In genomic region chr6:162722633-162723032, GRCh38 we compare ENCODE assay signal across 37 cellular contexts. TPM values are rescaled to one million over a fixed set of nuclear protein-coding genes. Genes with fewer than 3 reads are reported as not detected.
"Had no signal": no experiment of that assay in that cellular context is flagged by ENCODE, and none has a peak within 500 bp of the region (broad histone marks: within the 10 kb centered on the region; RNA-seq: fewer than 3 reads in every experiment).

No MANE protein-coding gene starts in this region.

- H3K36me3 ChIP-seq: adrenal gland, brain microvascular endothelial cell, breast epithelium had no signal

- FAIRE-seq: astrocyte, TTC549 had no signal

- H3K27ac ChIP-seq: adrenal gland, body of pancreas, brain microvascular endothelial cell, breast epithelium, VCaP had no signal

- H3K4me3 ChIP-seq: adrenal gland, body of pancreas, breast epithelium had no signal

- ATAC-seq: activated CD8-positive, alpha-beta T cell treated with anti-CD3 and anti-CD28 coated beads for 36 hours; activated naive CD4-positive, alpha-beta T cell treated with anti-CD3 and anti-CD28 coated beads, Interleukin-2, amount 50 U/mL, for 72 hours; activated T-cell treated with anti-CD3 and anti-CD28 coated beads, Interleukin-2, amount 50 U/mL, for 4 hours; activated T-cell treated with anti-CD3 and anti-CD28 coated beads, Interleukin-2, amount 50 U/mL, for 72 hours; activated T-helper 17 cell treated with anti-CD3 and anti-CD28 coated beads, Interleukin-2, amount 50 U/mL, for 72 hours; body of pancreas had no signal

- H3K4me1 ChIP-seq: breast epithelium had no signal

- H3K27me3 ChIP-seq: adrenal gland, body of pancreas, brain microvascular endothelial cell, breast epithelium had no signal

- DNase-seq: activated B cell treated with CpG ODN at 0.5 μM for 24 hours; activated CD4-positive, alpha-beta memory T cell treated with anti-CD3 and anti-CD28 coated beads for 36 hours; activated CD4-positive, alpha-beta T cell treated with anti-CD3 and anti-CD28 coated beads for 4 hours; activated CD4-positive, alpha-beta T cell treated with anti-CD3 and anti-CD28 coated beads, Interleukin-2, amount 10 ng/mL, durations not matched to agents 24 days and 14 days; activated CD4-positive, alpha-beta T cell treated with anti-CD3 and anti-CD28 coated beads, Interleukin-2, amount 50 U/mL, for 1 hour; activated CD4-positive, alpha-beta T cell treated with anti-CD3 and anti-CD28 coated beads, Interleukin-2, amount 50 U/mL, for 4 hours; activated CD4-positive, CD25-positive, alpha-beta regulatory T cell treated with anti-CD3 and anti-CD28 coated beads, Interleukin-2, amount 50 U/mL, for 72 hours; activated CD8-positive, alpha-beta memory T cell treated with anti-CD3 and anti-CD28 coated beads, Interleukin-2, amount 50 U/mL, for 4 hours; activated CD8-positive, alpha-beta T cell treated with anti-CD3 and anti-CD28 coated beads for 36 hours; activated effector memory CD4-positive, alpha-beta T cell treated with anti-CD3 and anti-CD28 coated beads, Interleukin-2, amount 50 U/mL, for 16 hours; activated gamma-delta T cell treated with Interleukin-2 at 50 U/mL for 16 hours; activated naive CD4-positive, alpha-beta T cell; activated naive CD4-positive, alpha-beta T cell treated with anti-CD3 and anti-CD28 coated beads for 36 hours; activated naive CD4-positive, alpha-beta T cell treated with anti-CD3 and anti-CD28 coated beads, Interleukin-2, amount 50 U/mL, for 16 hours; activated naive CD8-positive, alpha-beta T cell treated with anti-CD3 and anti-CD28 coated beads for 36 hours; activated T-cell treated with anti-CD3 and anti-CD28 coated beads for 4 hours; activated T-cell treated with anti-CD3 and anti-CD28 coated beads, Interleukin-2, amount 50 U/mL, for 1 hour; activated T-cell treated with anti-CD3 and anti-CD28 coated beads, Interleukin-2, amount 50 U/mL, for 4 hours; activated T-cell treated with anti-CD3 and anti-CD28 coated beads, Interleukin-2, amount 50 U/mL, for 72 hours; amniotic stem cell; aorta; body of pancreas; brain microvascular endothelial cell; central memory CD4-positive, alpha-beta T cell; SW 1271; T-helper 1 cell; T-helper 2 cell; T-helper 9 cell had no signal

- H3K9me3 ChIP-seq: adrenal gland, body of pancreas, breast epithelium had no signal

RNA-seq across cellular contexts. Expression of gene PRKN, which starts 4.9 kb away (rescaled TPM):
- total RNA-seq: activated CD4-positive, alpha-beta T cell treated with anti-CD3 and anti-CD28 coated beads, Interleukin-2, amount 10 ng/mL, durations not matched to agents 24 days and 14 days; activated CD8-positive, alpha-beta memory T cell treated with anti-CD3 and anti-CD28 coated beads for 36 hours; activated T-helper 1 cell treated with anti-CD3 and anti-CD28 coated beads, Interleukin-12 subunit alpha, Interleukin-12 subunit beta, Interleukin-2, Interleukin-4 antibody, amounts not matched to agents 30 ng/mL and 10 ng/mL and 1 ng/mL, durations not matched to agents 14 hours and 24 hours and 36 hours had no signal

RNA-seq across cellular contexts. Expression of gene PACRG, which starts 5.1 kb away (rescaled TPM):
- total RNA-seq: activated B cell treated with CpG ODN at 0.5 μM for 24 hours; activated CD4-positive, alpha-beta memory T cell treated with anti-CD3 and anti-CD28 coated beads for 36 hours; activated CD4-positive, alpha-beta T cell treated with anti-CD3 and anti-CD28 coated beads, Interleukin-2, amount 10 ng/mL, durations not matched to agents 24 days and 14 days; activated CD8-positive, alpha-beta memory T cell treated with anti-CD3 and anti-CD28 coated beads for 36 hours; activated CD8-positive, alpha-beta T cell treated with anti-CD3 and anti-CD28 coated beads for 36 hours; activated naive CD4-positive, alpha-beta T cell treated with anti-CD3 and anti-CD28 coated beads for 36 hours; activated T-cell treated with anti-CD3 and anti-CD28 coated beads, Interleukin-2, amount 50 U/mL, for 4 hours; activated T-cell treated with anti-CD3 and anti-CD28 coated beads, Interleukin-2, amount 50 U/mL, for 72 hours; activated T-helper 17 cell treated with anti-CD3 and anti-CD28 coated beads, Interleukin-2, amount 50 U/mL, for 72 hours; astrocyte had no signal
